Comparison of ENCODE assay signal across 8 cellular contexts in the genomic region with DNA sequence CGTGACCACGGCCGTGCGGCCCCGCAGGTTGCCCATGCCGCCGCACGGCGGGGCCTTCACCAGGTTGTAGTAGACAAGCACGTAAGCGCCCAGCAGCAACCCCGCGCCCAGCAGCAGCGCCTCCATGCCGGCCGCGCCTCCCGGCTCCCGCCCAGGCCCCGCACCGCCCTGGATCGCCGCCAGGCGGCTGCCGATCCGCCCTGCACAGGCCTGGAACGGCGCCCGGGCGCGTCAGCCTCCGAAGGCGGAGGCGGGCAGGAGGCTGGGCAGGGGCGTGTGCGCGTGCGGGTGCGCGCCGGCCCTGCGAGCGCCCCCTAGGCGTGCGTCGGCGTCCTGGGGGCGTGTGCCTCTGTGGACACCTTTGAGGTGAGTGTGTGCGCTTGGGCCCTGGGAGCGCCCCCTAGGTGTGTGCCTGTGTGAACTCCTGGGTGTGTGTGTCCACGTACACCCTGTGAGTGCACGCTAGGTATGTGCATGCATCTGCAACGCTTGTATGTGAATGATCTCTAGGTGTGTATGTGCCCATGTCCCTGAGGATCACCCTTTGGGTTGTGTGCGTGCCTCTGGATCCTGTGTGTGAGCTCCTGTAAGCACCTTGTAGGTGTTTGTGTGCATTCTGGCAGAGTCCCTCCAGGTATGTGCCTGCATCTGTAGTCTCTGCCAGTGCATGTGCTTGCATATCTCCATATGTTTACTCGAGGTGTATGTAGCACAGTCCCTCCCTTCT. TPM values are rescaled to one million over a fixed set of nuclear protein-coding genes. Genes with fewer than 3 reads are reported as not detected.
A peak's percentile ranks its signal among the peaks of the same experiment; 100 is the strongest.
DNase-seq lines count a peak whose midpoint lies in the region; ATAC-seq and TF ChIP-seq lines count a peak whose summit lies in the region.

A gene with protein sequence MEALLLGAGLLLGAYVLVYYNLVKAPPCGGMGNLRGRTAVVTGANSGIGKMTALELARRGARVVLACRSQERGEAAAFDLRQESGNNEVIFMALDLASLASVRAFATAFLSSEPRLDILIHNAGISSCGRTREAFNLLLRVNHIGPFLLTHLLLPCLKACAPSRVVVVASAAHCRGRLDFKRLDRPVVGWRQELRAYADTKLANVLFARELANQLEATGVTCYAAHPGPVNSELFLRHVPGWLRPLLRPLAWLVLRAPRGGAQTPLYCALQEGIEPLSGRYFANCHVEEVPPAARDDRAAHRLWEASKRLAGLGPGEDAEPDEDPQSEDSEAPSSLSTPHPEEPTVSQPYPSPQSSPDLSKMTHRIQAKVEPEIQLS (minus strand): TSS at position 261 of the 727 bp plus-strand sequence. CDS start 135 bp downstream, at position 126.

- peak; percentile 89 for TF ChIP-seq CTCF in mesothelial cell of epicardium (IDR thresholded peaks at IDR 0.05; ENCODE audit: unreplicated experiment)

- peak within 1 kb of the TSS; percentile 64; the same call in 1 of the 2 replicates for H3K27ac ChIP-seq in HUES6 (ENCODE audit: low read depth, low read length)

- no peaks in the 10 kb centered on the region for H3K27me3 Mint-ChIP-seq in mesothelial cell of epicardium (ENCODE audit: low read depth)

- H3K36me3 Mint-ChIP-seq in mesothelial cell of epicardium, result peaks cover 13% of the 10 kb centered on the region

- ATAC-seq in GM21423 (IDR thresholded peaks at IDR 0.05; ENCODE audit: unreplicated experiment), result peak; percentile 82

- H3K27me3 ChIP-seq in HUES6 (ENCODE audit: control insufficient read depth, insufficient read depth, low read length) (no peaks in the 10 kb centered on the region), NT2/D1 (ENCODE audit: insufficient read depth, insufficient read length) (no peaks in the 10 kb centered on the region)

- peaks cover 12% of the 10 kb centered on the region for H3K4me1 Mint-ChIP-seq in mesothelial cell of epicardium

- H3K9ac ChIP-seq in HUES6 (ENCODE audit: low read length) (peak within 1 kb of the TSS; percentile 86), NT2/D1 (ENCODE audit: insufficient read length, low read depth) (peak within 1 kb of the TSS; percentile 76)

- in situ Hi-C loops in Caki2 (cut with HindIII; ENCODE audit: low pct_unique_long_range_greater_than_20kb, low sequenced_read_pairs), result no loop called here
- in situ Hi-C loops in endometrial microvascular endothelial cells (cut with HindIII; ENCODE audit: inconsistent ontology term, low pct_unique_long_range_greater_than_20kb, low sequenced_read_pairs), result no loop called here

- H3K4me3 ChIP-seq in HUES6 (ENCODE audit: low read depth, low read length) (peak within 1 kb of the TSS; percentile 87), NT2/D1 (ENCODE audit: insufficient read length, low read depth) (peak within 1 kb of the TSS; percentile 71)

- DNase-seq in Caki2 (ENCODE audit: low read depth), result peak; percentile 96
- DNase-seq in NT2/D1 (ENCODE audit: low read depth, low spot score), result peak; percentile 89
- DNase-seq in activated CD8-positive, alpha-beta memory T cell treated with anti-CD3 and anti-CD28 coated beads, Interleukin-2, amount 50 U/mL, for 4 hours, result peak; percentile 94
- peak; percentile 97 to 99 for DNase-seq in mesothelial cell of epicardium (ENCODE audit: low spot score in 2 of 2, unreplicated experiment in 2 of 2)
- DNase-seq in stimulated activated CD8-positive, alpha-beta memory T cell treated with anti-CD3 and anti-CD28 coated beads, Interleukin-2, amount 100 ng/mL, for 1 hour (ENCODE audit: low read depth in 2 of 2), result peak; percentile 90

- no peaks in the 10 kb centered on the region for H3K9me3 ChIP-seq in HUES6 (ENCODE audit: control insufficient read depth, insufficient read depth, low read depth, low read length)
- H3K9me3 ChIP-seq in NT2/D1 (ENCODE audit: insufficient read depth, low read length), result peaks cover 48% of the 10 kb centered on the region; the same call in 1 of the 2 replicates

- peak within 1 kb of the TSS; percentile 79 for H3K4me3 Mint-ChIP-seq in mesothelial cell of epicardium

- H3K4me1 ChIP-seq in HUES6 (ENCODE audit: control insufficient read depth, insufficient read depth, low read length) (peaks cover 6% of the 10 kb centered on the region; the same call in 1 of the 2 replicates), NT2/D1 (ENCODE audit: insufficient read depth, insufficient read length) (no peaks in the 10 kb centered on the region)

- H3K9me3 Mint-ChIP-seq in mesothelial cell of epicardium, result no peaks in the 10 kb centered on the region

- H3K27ac Mint-ChIP-seq in mesothelial cell of epicardium, result peak within 1 kb of the TSS; percentile 85

- H3K36me3 ChIP-seq in HUES6 (ENCODE audit: control insufficient read depth, insufficient read depth, low read length) (peaks cover 27% of the 10 kb centered on the region), NT2/D1 (ENCODE audit: insufficient read depth, insufficient read length, low read length) (peaks cover 50% of the 10 kb centered on the region)

RNA-seq across cellular contexts. Expression of the gene that starts here (rescaled TPM):
- total RNA-seq in Caki2 (2014; rRNA removed; shearing (Covaris generic); ENCODE audit: low replicate concordance), result 36.2 and 50.4 TPM in 2 replicates
- total RNA-seq in endometrial microvascular endothelial cells (ENCODE audit: inconsistent ontology term) (11.3 TPM), mesothelial cell of epicardium (10.3 to 12.4 TPM (median 12.1 TPM) in 3 replicates)

Comparison
In these comparisons a context has a peak if more than half of its experiments do, and no peak if none do; other contexts are left out.
1. Peak in every context shown above with its lines: DNase-seq, ATAC-seq, H3K4me3 ChIP-seq and H3K27ac ChIP-seq.